15 cellular contexts compared by ENCODE assay signal in genomic region chr4:86356831-86357230, GRCh38. TPM values are rescaled to one million over a fixed set of nuclear protein-coding genes. Genes with fewer than 3 reads are reported as not detected.
DNase-seq lines count a peak whose midpoint lies in the region; ATAC-seq and TF ChIP-seq lines count a peak whose summit lies in the region.
"Had no signal": no experiment of that assay in that cellular context is flagged by ENCODE, and none has a peak within 500 bp of the region (broad histone marks: within the 10 kb centered on the region; RNA-seq: fewer than 3 reads in every experiment).

No MANE protein-coding gene starts in this region.

- DNase-seq in dorsolateral prefrontal cortex = no peak
- DNase-seq in NCI-H524 treated with DMSO at 0.1 percent for 48 hours (lab: John Stamatoyannopoulos, UW) = no peak
- no peak for DNase-seq in foreskin melanocyte
- DNase-seq: CD8-positive, alpha-beta T cell; DND-41; HFFc6; Kasumi-1; NCI-H187 treated with DMSO at 0.1 percent for 48 hours; NCI-H526; NK-92 treated with Interleukin-12 subunit alpha and Interleukin-12 subunit beta, amount 100 ng/mL, for 24 hours; PC-9 had no signal

- TF ChIP-seq EP300 in neural cell (conservative IDR thresholded peaks at IDR 0.05; ENCODE audit: poor library complexity, severe bottlenecking) = no peak

- H3K79me2 ChIP-seq in OCI-LY1 (ENCODE audit: insufficient read depth, low read length) (no peaks in the 10 kb centered on the region), neural cell (replicated peaks; ENCODE audit: insufficient read depth, low read length) (peaks cover 69% of the 10 kb centered on the region)

- intact Hi-C loops in dorsolateral prefrontal cortex (cut with DNase I) = loop anchor here in 1 of 2 donors (5.0 kb wide), 1 partner anchor 55 kb away; no protein-coding TSS in a partner anchor

- TF ChIP-seq RAD21 in neural cell (conservative IDR thresholded peaks at IDR 0.05) = peak; percentile 21

- no peak overlapping the region for H2AFZ ChIP-seq in OCI-LY1 (ENCODE audit: low read length)
- no peak overlapping the region for H2AFZ ChIP-seq in neural cell (ENCODE audit: low read depth, low read length)
- H2AFZ ChIP-seq: PC-9 had no signal

- H3K9ac ChIP-seq in OCI-LY1 (ENCODE audit: low read length) (no peak overlapping the region), neural cell (ENCODE audit: low read length) (peak overlapping the region; percentile 92)

- no peak for TF ChIP-seq CTCF in OCI-LY1 (IDR thresholded peaks at IDR 0.05; ENCODE audit: low read length)
- no peak for TF ChIP-seq CTCF in dorsolateral prefrontal cortex (IDR thresholded peaks at IDR 0.05 in 54 of 56, conservative IDR thresholded peaks at IDR 0.05 in 2 of 56; ENCODE audit: low read depth in 1 of 56, partially characterized antibody in 56 of 56)
- TF ChIP-seq CTCF in neural cell (IDR thresholded peaks at IDR 0.05; ENCODE audit: poor library complexity, severe bottlenecking) = no peak

- H3K27ac ChIP-seq in OCI-LY1 (ENCODE audit: low read depth, low read length, poor library complexity, severe bottlenecking) (peak overlapping the region; percentile 16), dorsolateral prefrontal cortex (peak overlapping the region in 56 of 59 donors; percentile 41 to 98 (median 88)), neural cell (ENCODE audit: low read length) (peak overlapping the region; percentile 99), temporal lobe (ENCODE audit: low read depth, low read length) (peak overlapping the region; percentile 44)
- H3K27ac ChIP-seq: PC-9 had no signal

- H3K4me1 ChIP-seq in OCI-LY1 (ENCODE audit: insufficient read depth, low read length, severe bottlenecking) = peaks cover 33% of the 10 kb centered on the region

- no peak for ATAC-seq in HG03457 (IDR thresholded peaks at IDR 0.05; ENCODE audit: unreplicated experiment)
- ATAC-seq: CD8-positive, alpha-beta T cell had no signal

- H3K9me3 ChIP-seq in OCI-LY1 (ENCODE audit: low read length) (no peaks in the 10 kb centered on the region), neural cell (ENCODE audit: low read length) (no peaks in the 10 kb centered on the region)

- H3K4me3 ChIP-seq in OCI-LY1 (ENCODE audit: low read depth, low read length, poor library complexity, severe bottlenecking) (peak overlapping the region; percentile 39), dorsolateral prefrontal cortex (peak overlapping the region; percentile 23 to 93 (median 69)), neural cell (ENCODE audit: low read length) (peak overlapping the region; percentile 74)
- H3K4me3 ChIP-seq: PC-9 had no signal

- H3K27me3 ChIP-seq in OCI-LY1 (ENCODE audit: insufficient read depth, low read length) (no peaks in the 10 kb centered on the region), dorsolateral prefrontal cortex (no peaks in the 10 kb centered on the region), neural cell (ENCODE audit: insufficient read depth, low read depth, low read length) (no peaks in the 10 kb centered on the region)

- H3K4me2 ChIP-seq in OCI-LY1 (ENCODE audit: low read length) (peak overlapping the region; percentile 36; the same call in 1 of the 2 replicates), neural cell (ENCODE audit: low read length) (peak overlapping the region; percentile 93)
- H3K4me2 ChIP-seq: PC-9 had no signal

- H3K36me3 ChIP-seq in OCI-LY1 (ENCODE audit: insufficient read depth, low read length) (no peaks in the 10 kb centered on the region), neural cell (ENCODE audit: insufficient read depth, low read length) (peaks cover 10% of the 10 kb centered on the region)

- no peaks in the 10 kb centered on the region for H3F3A ChIP-seq in OCI-LY1 (ENCODE audit: insufficient read depth, low read length)
- H3F3A ChIP-seq in neural cell (ENCODE audit: insufficient read depth, low read length, poor library complexity, severe bottlenecking) = peaks cover 10% of the 10 kb centered on the region

- H3K9me2 ChIP-seq in OCI-LY1 (ENCODE audit: low read depth, low read length) = no peaks in the 10 kb centered on the region
- no peaks in the 10 kb centered on the region for H3K9me2 ChIP-seq in neural cell (ENCODE audit: insufficient read depth, low read length)

- H4K20me1 ChIP-seq in OCI-LY1 (ENCODE audit: insufficient read depth, low read length) (no peaks in the 10 kb centered on the region), neural cell (ENCODE audit: insufficient read depth) (no peaks in the 10 kb centered on the region)

TF ChIP-seq in neural cell, 6 proteins besides CTCF, POLR2A, EP300 and RAD21:
- no peak for TF ChIP-seq POLR2AphosphoS5 (IDR thresholded peaks at IDR 0.05)
- TF ChIP-seq EZH2 (IDR thresholded peaks at IDR 0.05; ENCODE audit: borderline replicate concordance, insufficient read depth, low read length, poor library complexity, severe bottlenecking) = no peak
- TF ChIP-seq TAF1 (IDR thresholded peaks at IDR 0.05; ENCODE audit: low read depth) = no peak
- no peak for TF ChIP-seq SMC3 (conservative IDR thresholded peaks at IDR 0.05; ENCODE audit: poor library complexity)
- no peak for TF ChIP-seq REST (IDR thresholded peaks at IDR 0.05; ENCODE audit: borderline replicate concordance)
- TF ChIP-seq MXI1 (conservative IDR thresholded peaks at IDR 0.05; ENCODE audit: poor library complexity, severe bottlenecking) = no peak

RNA-seq across cellular contexts. Expression of gene MAPK10, which starts 3.0 kb away (rescaled TPM):
- total RNA-seq in dorsolateral prefrontal cortex = 100 to 1,000 TPM; 218 to 700 (median 498) TPM
- 91.9 and 147 TPM in 2 replicates for polyA plus RNA-seq in neural cell
- polyA minus RNA-seq in neural cell = 414 and 577 TPM in 2 replicates
- 163 TPM for total RNA-seq in temporal lobe
- total RNA-seq: CD8-positive, alpha-beta T cell had no signal

Comparison
In these comparisons a context has a peak if more than half of its experiments do, and no peak if none do; other contexts are left out.
1. H3K27ac ChIP-seq: peak in every context shown above with its lines; median percentile 99 in neural cell; 88 in dorsolateral prefrontal cortex; 44 in temporal lobe; 16 in OCI-LY1.